22 cellular contexts compared by ENCODE assay signal in the genomic region with DNA sequence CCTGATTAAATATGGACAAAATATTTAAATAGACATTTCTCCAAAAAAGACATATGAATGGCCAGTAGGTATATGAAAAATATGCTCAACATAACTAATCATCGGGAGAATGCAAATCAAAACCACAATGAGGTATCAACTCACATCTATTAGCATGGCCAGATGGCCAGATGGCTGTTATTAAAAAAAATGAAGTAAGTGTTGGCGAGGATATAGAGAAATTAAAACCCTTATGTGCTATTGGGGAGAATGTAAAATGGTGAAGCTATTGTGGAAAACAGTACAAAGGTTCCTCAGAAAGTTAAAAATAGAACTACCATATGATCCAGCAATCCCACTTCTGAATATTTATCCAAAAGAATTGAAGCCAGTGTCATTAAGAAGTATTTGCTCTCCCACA.
DNase-seq lines count a peak whose midpoint lies in the region; TF ChIP-seq lines count a peak whose summit lies in the region.
"Had no signal": no experiment of that assay in that cellular context is flagged by ENCODE, and none has a peak within 500 bp of the region (broad histone marks: within the 10 kb centered on the region; RNA-seq: fewer than 3 reads in every experiment).

No MANE protein-coding gene starts in this region.

- peak; percentile 82 for DNase-seq in DMS 273 (lab: John Stamatoyannopoulos, UW; ENCODE audit: unreplicated experiment)
- DNase-seq in NCI-H1694 treated with DMSO at 0.1 percent for 48 hours (lab: John Stamatoyannopoulos, UW) = peak; percentile 67
- DNase-seq in NCI-H524 treated with DMSO at 0.1 percent for 48 hours (lab: John Stamatoyannopoulos, UW) = peak; percentile 49
- DNase-seq in cerebellum (ENCODE audit: low spot score) = peak; percentile 10
- DNase-seq in MCF 10A (ENCODE audit: unreplicated experiment) = no peak
- no peak for DNase-seq in OCI-M2 (lab: John Stamatoyannopoulos, UW; ENCODE audit: unreplicated experiment)
- no peak for DNase-seq in activated gamma-delta T cell treated with Interleukin-2 at 50 U/mL for 16 hours
- no peak for DNase-seq in occipital lobe (lab: John Stamatoyannopoulos, UW)
- DNase-seq: 8988T, ACHN, Calu3, H9, NCI-H1105, NCI-H1436 treated with DMSO at 0.1 percent for 48 hours, NCI-H2029, NCI-H2227 treated with DMSO at 0.1 percent for 48 hours, NCI-H69, Peyer's patch, SIG-M5, SK-N-SH, SW 1271 had no signal

- POLR2A ChIA-PET in MCF 10A (lab: Yijun Ruan, JAX) = no interaction called here

- no peaks in the 10 kb centered on the region for H3K9me3 Mint-ChIP-seq in MCF 10A (ENCODE audit: unreplicated experiment)
- H3K9me3 Mint-ChIP-seq: GM23338 had no signal

- CTCF ChIA-PET in MCF 10A (lab: Yijun Ruan, JAX) = no interaction called here

- BruUV-seq in MCF 10A (replicated peaks; lab: Mats Ljungman, UMichigan) = no TSS peak

- TF ChIP-seq CTCF in MCF 10A (IDR thresholded peaks at IDR 0.05; ENCODE audit: unreplicated experiment) = no peak

- no peaks in the 10 kb centered on the region for H3K36me3 Mint-ChIP-seq in MCF 10A (ENCODE audit: insufficient read depth, unreplicated experiment)

- H3K27me3 Mint-ChIP-seq in MCF 10A (ENCODE audit: insufficient read depth, unreplicated experiment) = no peaks in the 10 kb centered on the region

- no peak overlapping the region for H3K4me3 Mint-ChIP-seq in MCF 10A (ENCODE audit: unreplicated experiment)
- H3K4me3 Mint-ChIP-seq: GM23338, H9 had no signal

- H3K4me1 Mint-ChIP-seq in MCF 10A (ENCODE audit: insufficient read depth, unreplicated experiment) = no peaks in the 10 kb centered on the region
- H3K4me1 Mint-ChIP-seq: GM23338, H9 had no signal

- no peak overlapping the region for H3K27ac Mint-ChIP-seq in MCF 10A (ENCODE audit: low read depth, unreplicated experiment)
- H3K27ac Mint-ChIP-seq: GM23338, H9 had no signal

- intact Hi-C loops in MCF 10A (cut with micrococcal nuclease) = no loop called here

Comparison
In these comparisons a context has a peak if more than half of its experiments do, and no peak if none do; other contexts are left out.
1. DNase-seq: peak in DMS 273 (single experiment), NCI-H1694 treated with DMSO at 0.1 percent for 48 hours (single experiment), NCI-H524 treated with DMSO at 0.1 percent for 48 hours (single experiment) and cerebellum (single experiment); none in MCF 10A (single experiment), OCI-M2 (single experiment), activated gamma-delta T cell treated with Interleukin-2 at 50 U/mL for 16 hours (single experiment) and occipital lobe (single experiment).